ENCODE assay signal across 8 cellular contexts in genomic region chr20:47392015-47392720, GRCh38. TPM values are rescaled to one million over a fixed set of nuclear protein-coding genes. Genes with fewer than 3 reads are reported as not detected.
A peak's percentile ranks its signal among the peaks of the same experiment; 100 is the strongest.
DNase-seq lines count a peak whose midpoint lies in the region; ATAC-seq and TF ChIP-seq lines count a peak whose summit lies in the region.

No MANE protein-coding gene starts in this region.

- peak in 3 of 4 donors; percentile 20 to 33 (median 28) for ATAC-seq in right lobe of liver
- no peak for ATAC-seq in GM19023 (IDR thresholded peaks at IDR 0.05; ENCODE audit: unreplicated experiment)

- H3K4me1 ChIP-seq in ascending aorta (peaks cover 0 to 3% of the 10 kb centered on the region in 2 donors), right lobe of liver (no peaks in the 10 kb centered on the region)

- H3K9me3 ChIP-seq in ascending aorta: no peaks in the 10 kb centered on the region
- no peaks in the 10 kb centered on the region for H3K9me3 ChIP-seq in right lobe of liver

- H3K27ac ChIP-seq in ascending aorta (peak overlapping the region; percentile 39 to 59), right lobe of liver (no peak overlapping the region)

- no peak for TF ChIP-seq POLR2A in right lobe of liver (IDR thresholded peaks at IDR 0.05)

- WGBS in right lobe of liver (ENCODE audit: insufficient coverage, low coverage, low lambda C conversion rate, missing lambda C conversion rate): 79% methylated on average over 5 of the region's 7 CpGs

- H3K4me3 ChIP-seq in ascending aorta (no peak overlapping the region), right lobe of liver (no peak overlapping the region)

- TF ChIP-seq CTCF in ascending aorta (IDR thresholded peaks at IDR 0.05) (no peak), right lobe of liver (IDR thresholded peaks at IDR 0.05) (no peak)

- no peaks in the 10 kb centered on the region for H3K36me3 ChIP-seq in ascending aorta
- no peaks in the 10 kb centered on the region for H3K36me3 ChIP-seq in right lobe of liver

- intact Hi-C loops in ascending aorta (cut with DNase I): no loop called here
- intact Hi-C loops in right lobe of liver (cut with DNase I): no loop called here

- DNase-seq in NCI-H82 (lab: John Stamatoyannopoulos, UW) (peak; percentile 51), NCI-H82 treated with DMSO at 0.1 percent for 48 hours (lab: John Stamatoyannopoulos, UW; ENCODE audit: unreplicated experiment) (no peak), NAMALWA (ENCODE audit: low spot score) (peak; percentile 95), ascending aorta (ENCODE audit: low spot score in 2 of 2) (peak in 1 of 2 donors; percentile 72), right lobe of liver (no peak), HuH-7 (ENCODE audit: low spot score) (no peak), retina (no peak)

- no peaks in the 10 kb centered on the region for H3K27me3 ChIP-seq in ascending aorta
- no peaks in the 10 kb centered on the region for H3K27me3 ChIP-seq in right lobe of liver

RNA-seq across cellular contexts. Expression of gene ZMYND8, which starts 35.7 kb away (rescaled TPM):
- total RNA-seq in ascending aorta (23.2 TPM), right lobe of liver (10 to 100 TPM in 5 of 6 experiments, 1 to 10 TPM in 1; 7.8 to 25.7 (median 13.8) TPM)

Comparison
In these comparisons a context has a peak if more than half of its experiments do, and no peak if none do; other contexts are left out.
1. DNase-seq: peak in NCI-H82 (single experiment) and NAMALWA (single experiment); none in NCI-H82 treated with DMSO at 0.1 percent for 48 hours (single experiment), right lobe of liver (0 of 3), HuH-7 (single experiment) and retina (single experiment).
2. H3K27ac ChIP-seq: peak in ascending aorta (2 of 2); none in right lobe of liver (0 of 3).